In genomic region chr16:57144027-57144426, GRCh38 we compare ENCODE assay signal across 25 cellular contexts. TPM values are rescaled to one million over a fixed set of nuclear protein-coding genes. Genes with fewer than 3 reads are reported as not detected.
DNase-seq lines count a peak whose midpoint lies in the region; ATAC-seq and TF ChIP-seq lines count a peak whose summit lies in the region.
"Had no signal": no experiment of that assay in that cellular context is flagged by ENCODE, and none has a peak within 500 bp of the region (broad histone marks: within the 10 kb centered on the region; RNA-seq: fewer than 3 reads in every experiment).

No MANE protein-coding gene starts in this region.

- H3K4me1 Mint-ChIP-seq in neural crest cell, result peaks cover 77% of the 10 kb centered on the region

- H4K20me1 ChIP-seq in BLaER1 treated with 17β-estradiol and CSF1 and Interleukin-3, amounts not matched to agents 10 nM and 100 nM, result no peaks in the 10 kb centered on the region; a peak in 1 of 22 replicates

- H3K9me3 ChIP-seq in BLaER1 treated with 17β-estradiol and CSF1 and Interleukin-3, amounts not matched to agents 10 nM and 100 nM (replicated peaks in 1 of 11), result no peaks in the 10 kb centered on the region
- H3K9me3 ChIP-seq: Caco-2, left lung, mucosa of descending colon, SJCRH30, tibial artery had no signal

- peak overlapping the region; percentile 12 for H3K27ac Mint-ChIP-seq in neural crest cell (ENCODE audit: unreplicated experiment)
- H3K27ac Mint-ChIP-seq: activated CD4-positive, alpha-beta T cell treated with anti-CD3 and anti-CD28 coated beads, Interleukin-2, amount 10 ng/mL, durations not matched to agents 24 days and 14 days; T-helper 1 cell treated with Interleukin-12 subunit alpha and Interleukin-12 subunit beta and Interleukin-4 antibody, amounts not matched to agents 30 μg/mL and 1 μg/mL, for 36 hours had no signal

- H3K36me3 ChIP-seq in BLaER1 treated with 17β-estradiol and CSF1 and Interleukin-3, amounts not matched to agents 10 nM and 100 nM, result peaks cover under 1 to 25% (median 7%) of the 10 kb centered on the region in 11 experiments; a peak in 8 of 22 replicates
- H3K36me3 ChIP-seq: SJCRH30 had no signal

- no peaks in the 10 kb centered on the region for H3K9me3 Mint-ChIP-seq in neural crest cell
- H3K9me3 Mint-ChIP-seq: activated CD4-positive, alpha-beta T cell treated with anti-CD3 and anti-CD28 coated beads, Interleukin-2, amount 10 ng/mL, durations not matched to agents 24 days and 14 days; T-helper 1 cell treated with Interleukin-12 subunit alpha and Interleukin-12 subunit beta and Interleukin-4 antibody, amounts not matched to agents 30 μg/mL and 1 μg/mL, for 36 hours had no signal

- no peak overlapping the region for H3K4me3 Mint-ChIP-seq in neural crest cell
- H3K4me3 Mint-ChIP-seq: activated CD4-positive, alpha-beta T cell treated with anti-CD3 and anti-CD28 coated beads, Interleukin-2, amount 10 ng/mL, durations not matched to agents 24 days and 14 days; T-helper 1 cell treated with Interleukin-12 subunit alpha and Interleukin-12 subunit beta and Interleukin-4 antibody, amounts not matched to agents 30 μg/mL and 1 μg/mL, for 36 hours had no signal

- no peak for TF ChIP-seq CTCF in neural crest cell (conservative IDR thresholded peaks at IDR 0.05)

- peak overlapping the region; percentile 86 to 98 (median 93) for H3K4me2 ChIP-seq in BLaER1 treated with 17β-estradiol and CSF1 and Interleukin-3, amounts not matched to agents 10 nM and 100 nM

- ATAC-seq in GM18498 (IDR thresholded peaks at IDR 0.05; ENCODE audit: unreplicated experiment), result no peak
- ATAC-seq: left lung; stimulated activated naive CD8-positive, alpha-beta T cell treated with anti-CD3 and anti-CD28 coated beads, Interleukin-15, Interleukin-2, amounts not matched to agents 100 U/mL and 50 U/mL, for 24 hours had no signal

- in situ Hi-C loops in ACHN (cut with HindIII; ENCODE audit: low pct_ligation_motif_present, low pct_unique_long_range_greater_than_20kb, low sequenced_read_pairs), result no loop called here

- no peaks in the 10 kb centered on the region for H3K27me3 ChIP-seq in BLaER1 treated with 17β-estradiol and CSF1 and Interleukin-3, amounts not matched to agents 10 nM and 100 nM
- H3K27me3 ChIP-seq: left lung, SJCRH30, tibial artery had no signal

- H3K4me3 ChIP-seq in BLaER1 treated with 17β-estradiol and CSF1 and Interleukin-3, amounts not matched to agents 10 nM and 100 nM, result no peak overlapping the region; a peak in 1 of 20 replicates
- H3K4me3 ChIP-seq: GM23248, left lung, mucosa of descending colon, SJCRH30, tibial artery had no signal

- DNase-seq in Ammon's horn (ENCODE audit: low spot score) (peak; percentile 19), caudate nucleus (lab: John Stamatoyannopoulos, UW) (no peak), neural crest cell (ENCODE audit: low read depth, low spot score) (no peak), NK-92 (lab: John Stamatoyannopoulos, UW; ENCODE audit: unreplicated experiment) (no peak), ACHN (no peak), NCI-H1694 (lab: John Stamatoyannopoulos, UW) (no peak)
- DNase-seq: activated CD4-positive, alpha-beta T cell treated with anti-CD3 and anti-CD28 coated beads, Interleukin-2, amount 10 ng/mL, durations not matched to agents 24 days and 14 days; activated effector memory CD4-positive, alpha-beta T cell treated with Interleukin-2 at 50 U/mL for 16 hours; amniotic stem cell; Caco-2; central memory CD4-positive, alpha-beta T cell; glutamatergic neuron; GM23248; NCI-H1105; NCI-H510A treated with DMSO at 0.1 percent for 48 hours; NK-92 treated with Interleukin-12 subunit alpha and Interleukin-12 subunit beta, amount 100 ng/mL, for 24 hours; SJCRH30; stimulated activated CD4-positive, alpha-beta T cell treated with anti-CD3 and anti-CD28 coated beads, Interleukin-4, amount 100 ng/mL, for 4 hours; stimulated activated naive CD8-positive, alpha-beta T cell treated with anti-CD3 and anti-CD28 coated beads, Interleukin-15, Interleukin-2, amounts not matched to agents 100 U/mL and 50 U/mL, for 24 hours; tibial artery had no signal

- H3K27ac ChIP-seq in BLaER1 treated with 17β-estradiol and CSF1 and Interleukin-3, amounts not matched to agents 10 nM and 100 nM, result peak overlapping the region in 10 of 11 experiments; percentile 49 to 86 (median 80); a peak in 20 of 22 replicates
- peak overlapping the region; percentile 96 for H3K27ac ChIP-seq in caudate nucleus (ENCODE audit: low read depth, low read length)
- H3K27ac ChIP-seq: GM23248, SJCRH30, tibial artery had no signal

- peaks cover 4% of the 10 kb centered on the region for H3K27me3 Mint-ChIP-seq in neural crest cell (ENCODE audit: low read depth)
- H3K27me3 Mint-ChIP-seq: activated CD4-positive, alpha-beta T cell treated with anti-CD3 and anti-CD28 coated beads, Interleukin-2, amount 10 ng/mL, durations not matched to agents 24 days and 14 days had no signal

- H3K9ac ChIP-seq in BLaER1 treated with 17β-estradiol and CSF1 and Interleukin-3, amounts not matched to agents 10 nM and 100 nM, result peak overlapping the region in 8 of 11 experiments; percentile 8 to 72 (median 64); a peak in 13 of 22 replicates
- H3K9ac ChIP-seq: GM23248 had no signal

- peaks cover 99 to 100% (median 100%) of the 10 kb centered on the region in 10 experiments for H3K4me1 ChIP-seq in BLaER1 treated with 17β-estradiol and CSF1 and Interleukin-3, amounts not matched to agents 10 nM and 100 nM
- H3K4me1 ChIP-seq: Caco-2 had no signal

- H3K36me3 Mint-ChIP-seq in neural crest cell (ENCODE audit: low read depth), result no peaks in the 10 kb centered on the region

RNA-seq across cellular contexts. Expression of gene PSME3IP1, which starts 41.8 kb away (rescaled TPM):
- total RNA-seq in neural crest cell, result 102 and 108 TPM in 2 replicates

RNA-seq across cellular contexts. Expression of gene RSPRY1, which starts 42.1 kb away (rescaled TPM):
- total RNA-seq in neural crest cell, result 46.8 and 53.4 TPM in 2 replicates

RNA-seq across cellular contexts. Expression of gene CPNE2, which starts 51.6 kb away (rescaled TPM):
- 33.1 and 36.9 TPM in 2 replicates for total RNA-seq in neural crest cell
